Comparison of ENCODE assay signal across 24 cellular contexts in the genomic region with DNA sequence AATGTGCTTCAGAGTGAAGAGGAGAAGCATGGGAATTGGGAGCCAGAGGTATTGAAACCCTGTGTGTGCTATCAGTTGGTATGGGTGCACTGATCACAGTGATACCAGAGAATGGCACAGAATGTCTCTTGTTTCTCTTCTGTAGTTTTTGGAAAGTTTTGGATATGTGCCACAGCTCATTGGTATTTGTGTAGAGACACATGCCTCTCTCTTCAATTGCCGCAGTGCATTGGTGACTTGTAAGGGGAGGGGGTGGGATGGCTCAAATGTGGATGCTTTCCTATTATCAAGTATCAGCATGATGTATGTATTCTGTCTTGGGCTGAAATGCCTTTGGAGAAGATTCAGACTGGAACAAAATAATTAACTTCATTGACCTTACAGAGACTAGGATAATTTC.
A peak's percentile ranks its signal among the peaks of the same experiment; 100 is the strongest.
DNase-seq lines count a peak whose midpoint lies in the region; ATAC-seq, FAIRE-seq and TF ChIP-seq lines count a peak whose summit lies in the region.
"Had no signal": no experiment of that assay in that cellular context is flagged by ENCODE, and none has a peak within 500 bp of the region (broad histone marks: within the 10 kb centered on the region; RNA-seq: fewer than 3 reads in every experiment).

No MANE protein-coding gene starts in this region.

- no peak for TF ChIP-seq CTCF in SK-N-SH (IDR thresholded peaks at IDR 0.05)
- no peak for TF ChIP-seq CTCF in H1 (IDR thresholded peaks at IDR 0.05; ENCODE audit: control extremely low read depth in 1 of 3, insufficient read depth in 1 of 3, low read depth in 1 of 3, low read length in 3 of 3)
- no peak for TF ChIP-seq CTCF in HFFc6 (IDR thresholded peaks at IDR 0.05)

- H4K5ac ChIP-seq in H1 (ENCODE audit: insufficient read length, low read depth, low read length) = no peak overlapping the region

- no peak overlapping the region for H3K27ac Mint-ChIP-seq in HFFc6
- H3K27ac Mint-ChIP-seq: CD14-positive monocyte; CD4-positive, alpha-beta memory T cell; CD4-positive, CD25-positive, alpha-beta regulatory T cell; CD8-positive, alpha-beta memory T cell had no signal

- H4K20me1 ChIP-seq in SK-N-SH (ENCODE audit: insufficient read depth) = no peaks in the 10 kb centered on the region
- no peaks in the 10 kb centered on the region for H4K20me1 ChIP-seq in H1 (replicated peaks in 1 of 2; ENCODE audit: control insufficient read depth in 1 of 2, insufficient read depth in 2 of 2, low read length in 2 of 2)
- H4K20me1 ChIP-seq in Karpas-422 (ENCODE audit: insufficient read depth, low read depth, low read length) = no peaks in the 10 kb centered on the region
- H4K20me1 ChIP-seq: BLaER1 had no signal

- H2AK5ac ChIP-seq in H1 (ENCODE audit: low read depth, low read length) = no peak overlapping the region

- no peak overlapping the region for H2AFZ ChIP-seq in SK-N-SH (ENCODE audit: low read depth)
- H2AFZ ChIP-seq in H1 (ENCODE audit: low read length) = no peak overlapping the region
- no peak overlapping the region for H2AFZ ChIP-seq in Karpas-422 (ENCODE audit: low read length)

- 67% methylated on average over 1 of the region's 1 CpG for WGBS in SK-N-SH (ENCODE audit: low lambda C conversion rate)
- WGBS in H1 (ENCODE audit: extremely low coverage in 1 of 2, insufficient coverage in 1 of 2, insufficient read length in 1 of 2, insufficient replicate concordance in 2 of 2, low coverage in 1 of 2, low lambda C conversion rate in 2 of 2, missing lambda C conversion rate in 1 of 2), 2 experiments = 92% methylated on average over 1 of the region's 1 CpG; no CpG with 5 or more reads in 1 of the 2 experiments

- H3K14ac ChIP-seq in H1 (ENCODE audit: insufficient read length) = peak overlapping the region; percentile 48

- ATAC-seq in SK-N-SH treated with all-trans-retinoic acid at 6 μM for 48 hours = peak; percentile 26; the same call in 1 of the 3 replicates
- ATAC-seq: A549, GM12878 had no signal

- no peak for FAIRE-seq in H1 (lab: Jason Lieb, UNC)
- FAIRE-seq: A549, GM12878, GM12892, GM18507 had no signal

- POLR2A ChIA-PET in SK-N-SH (lab: Yijun Ruan, JAX) (no interaction called here), H1 (lab: Charles Lee; ENCODE audit: partially characterized antibody) (no interaction called here)

- H3K4me1 ChIP-seq in SK-N-SH (ENCODE audit: control insufficient read depth in 1 of 2, insufficient read depth in 2 of 2, low read depth in 1 of 2, low read length in 1 of 2) (peaks cover 8 to 28% of the 10 kb centered on the region in 2 experiments; a peak in 3 of 4 replicates), H1 (replicated peaks in 1 of 4; ENCODE audit: control insufficient read depth in 3 of 4, insufficient read depth in 4 of 4, low read length in 3 of 4) (no peaks in the 10 kb centered on the region), Karpas-422 (ENCODE audit: low read length) (no peaks in the 10 kb centered on the region)
- H3K4me1 ChIP-seq: A549, BE2C, BLaER1 had no signal

- no peak overlapping the region for H3K23ac ChIP-seq in H1 (ENCODE audit: insufficient read length)

- no peaks in the 10 kb centered on the region; the same call in 1 of the 2 replicates for H3K79me2 ChIP-seq in SK-N-SH (ENCODE audit: insufficient read depth)
- H3K79me2 ChIP-seq in H1 (ENCODE audit: control insufficient read depth in 1 of 2, insufficient read depth in 2 of 2, low read length in 2 of 2) = no peaks in the 10 kb centered on the region
- no peaks in the 10 kb centered on the region for H3K79me2 ChIP-seq in Karpas-422 (ENCODE audit: low read length)

- H3K4me3 Mint-ChIP-seq in HFFc6 = no peak overlapping the region
- H3K4me3 Mint-ChIP-seq: CD14-positive monocyte; CD4-positive, alpha-beta memory T cell; CD4-positive, CD25-positive, alpha-beta regulatory T cell; CD8-positive, alpha-beta memory T cell had no signal

- H3K9me2 ChIP-seq in SK-N-SH (no peaks in the 10 kb centered on the region), Karpas-422 (replicated peaks; ENCODE audit: insufficient read depth, low read length) (no peaks in the 10 kb centered on the region)

- no peak for TF ChIP-seq POLR2A in H1 (IDR thresholded peaks at IDR 0.05; ENCODE audit: control extremely low read depth in 1 of 2, low read depth in 2 of 2, low read length in 2 of 2)

- no peaks in the 10 kb centered on the region for H3K9me3 Mint-ChIP-seq in HFFc6
- H3K9me3 Mint-ChIP-seq: CD4-positive, alpha-beta memory T cell; CD8-positive, alpha-beta memory T cell had no signal

- no peak overlapping the region for H3K27ac ChIP-seq in SK-N-SH (ENCODE audit: low read depth in 2 of 2, low read length in 1 of 2)
- no peak overlapping the region for H3K27ac ChIP-seq in H1 (ENCODE audit: low read depth, low read length)
- no peak overlapping the region for H3K27ac ChIP-seq in Karpas-422 (ENCODE audit: low read length)
- H3K27ac ChIP-seq: 22Rv1, A549, BLaER1 had no signal

- DNase-seq in SK-N-SH (no peak), SK-MEL-5 (ENCODE audit: low read depth, low spot score) (peak; percentile 79), H1 (ENCODE audit: low read depth in 1 of 2, low spot score in 2 of 2) (no peak), HFFc6 (no peak), Karpas-422 (no peak)
- DNase-seq in activated CD8-positive, alpha-beta memory T cell treated with anti-CD3 and anti-CD28 coated beads, Interleukin-2, amount 50 U/mL, for 4 hours = no peak
- DNase-seq: ACHN; BE2C; C1 segment of cervical spinal cord; CD4-positive, alpha-beta memory T cell; CD4-positive, CD25-positive, alpha-beta regulatory T cell; CD8-positive, alpha-beta memory T cell; COR-L47; DMS 273 treated with DMSO at 0.1 percent for 48 hours; DMS79 treated with DMSO at 0.1 percent for 48 hours; GDM1 had no signal

- H3K23me2 ChIP-seq in H1 (ENCODE audit: low read depth, low read length) = no peaks in the 10 kb centered on the region

- H3K36me3 ChIP-seq in SK-N-SH (replicated peaks in 1 of 2; ENCODE audit: control insufficient read depth in 1 of 2, insufficient read depth in 2 of 2, low read length in 1 of 2) (no peaks in the 10 kb centered on the region), H1 (ENCODE audit: control insufficient read depth in 2 of 4, insufficient read depth in 4 of 4, low read length in 3 of 4) (no peaks in the 10 kb centered on the region), Karpas-422 (ENCODE audit: insufficient read depth, low read length) (no peaks in the 10 kb centered on the region)
- H3K36me3 ChIP-seq: BE2C, BLaER1 had no signal

- no peak overlapping the region for H2BK5ac ChIP-seq in H1 (ENCODE audit: low read depth, low read length)

- H2BK120ac ChIP-seq in H1 (replicated peaks; ENCODE audit: low read depth, low read length) = no peak overlapping the region

- no peak for TF ChIP-seq RAD21 in SK-N-SH (IDR thresholded peaks at IDR 0.05; ENCODE audit: low read length)
- TF ChIP-seq RAD21 in H1 (IDR thresholded peaks at IDR 0.05 in 1 of 2, conservative IDR thresholded peaks at IDR 0.05 in 1 of 2; ENCODE audit: low read depth in 2 of 2, low read length in 2 of 2) = no peak

- no peaks in the 10 kb centered on the region for H3K36me3 Mint-ChIP-seq in HFFc6 (ENCODE audit: low read depth)
- H3K36me3 Mint-ChIP-seq: CD14-positive monocyte; CD4-positive, alpha-beta memory T cell; CD4-positive, CD25-positive, alpha-beta regulatory T cell; CD8-positive, alpha-beta memory T cell had no signal

- H3K9ac ChIP-seq in SK-N-SH (no peak overlapping the region), H1 (replicated peaks in 1 of 4; ENCODE audit: extremely low read depth in 1 of 4, low read depth in 3 of 4, low read length in 3 of 4) (no peak overlapping the region), Karpas-422 (ENCODE audit: low read length) (no peak overlapping the region)
- H3K9ac ChIP-seq: BLaER1 had no signal

- in situ Hi-C loops in SK-MEL-5 (cut with HindIII; ENCODE audit: low pct_unique_long_range_greater_than_20kb, low sequenced_read_pairs) = no loop called here

- no peak overlapping the region for H3K4me3 ChIP-seq in SK-N-SH (ENCODE audit: low read depth in 2 of 2, low read length in 1 of 2)
- no peak overlapping the region for H3K4me3 ChIP-seq in H1 (ENCODE audit: extremely low read depth in 1 of 4, insufficient read depth in 2 of 4, low read depth in 3 of 4, low read length in 4 of 4)
- H3K4me3 ChIP-seq in Karpas-422 (ENCODE audit: low read length) = no peak overlapping the region
- H3K4me3 ChIP-seq: A549, BLaER1, GM12878 had no signal

- H4K8ac ChIP-seq in H1 (ENCODE audit: extremely low read depth, insufficient read depth, low read length) = no peak overlapping the region

- no peaks in the 10 kb centered on the region for H3K79me1 ChIP-seq in H1 (ENCODE audit: low read depth, low read length)

- TF ChIP-seq EP300 in SK-N-SH (IDR thresholded peaks at IDR 0.05; ENCODE audit: borderline replicate concordance in 1 of 2, low read depth in 1 of 2, low read length in 1 of 2) = no peak
- TF ChIP-seq EP300 in H1 (IDR thresholded peaks at IDR 0.05; ENCODE audit: borderline replicate concordance in 1 of 2, low read depth in 2 of 2, low read length in 2 of 2) = no peak

- H3K4me2 ChIP-seq in SK-N-SH = no peak overlapping the region
- no peak overlapping the region for H3K4me2 ChIP-seq in H1 (ENCODE audit: insufficient read depth in 1 of 2, low read depth in 2 of 2, low read length in 2 of 2)
- H3K4me2 ChIP-seq in Karpas-422 (ENCODE audit: low read depth, low read length, poor library complexity, severe bottlenecking) = no peak overlapping the region
- H3K4me2 ChIP-seq: A549, BLaER1 had no signal

- no peak overlapping the region for H3K56ac ChIP-seq in H1 (replicated peaks; ENCODE audit: insufficient read length, low read depth, low read length)

- H3F3A ChIP-seq in SK-N-SH (replicated peaks; ENCODE audit: insufficient read depth) = no peaks in the 10 kb centered on the region

- CTCF ChIA-PET in SK-N-SH (lab: Yijun Ruan, JAX) (no interaction called here), H1 (lab: Charles Lee; ENCODE audit: partially characterized antibody) (interaction anchor here (1.0 kb wide), 1 partner anchor 7 kb away, joined by 3 read pairs; no protein-coding TSS in a partner anchor)

- no peak overlapping the region for H2BK15ac ChIP-seq in H1 (ENCODE audit: low read length)

- H3K18ac ChIP-seq in H1 (ENCODE audit: extremely low read depth, low read length) = no peak overlapping the region

- peaks cover 1% of the 10 kb centered on the region; the same call in 1 of the 2 replicates for H3K27me3 Mint-ChIP-seq in HFFc6 (ENCODE audit: insufficient read depth)
- H3K27me3 Mint-ChIP-seq: CD4-positive, CD25-positive, alpha-beta regulatory T cell had no signal

- no peak overlapping the region for H4K91ac ChIP-seq in H1 (replicated peaks; ENCODE audit: insufficient read length, low read length)

- peaks cover 11% of the 10 kb centered on the region for H3K4me1 Mint-ChIP-seq in HFFc6 (ENCODE audit: low read depth)
- H3K4me1 Mint-ChIP-seq: CD14-positive monocyte; CD4-positive, alpha-beta memory T cell; CD4-positive, CD25-positive, alpha-beta regulatory T cell; CD8-positive, alpha-beta memory T cell had no signal

- no peak overlapping the region for H3K4ac ChIP-seq in H1 (replicated peaks; ENCODE audit: insufficient read length, low read depth, low read length)

- no peaks in the 10 kb centered on the region; the same call in 1 of the 2 replicates for H3K27me3 ChIP-seq in SK-N-SH (ENCODE audit: insufficient read depth)
- H3K27me3 ChIP-seq in H1 (replicated peaks in 1 of 4; ENCODE audit: control insufficient read depth in 3 of 4, extremely low read depth in 1 of 4, insufficient read depth in 3 of 4, low read length in 3 of 4) = no peaks in the 10 kb centered on the region
- no peaks in the 10 kb centered on the region for H3K27me3 ChIP-seq in Karpas-422 (ENCODE audit: low read length)
- H3K27me3 ChIP-seq: BE2C, BLaER1 had no signal

- no peak overlapping the region for H2BK12ac ChIP-seq in H1 (ENCODE audit: low read depth, low read length)

- no peaks in the 10 kb centered on the region for H3K9me3 ChIP-seq in SK-N-SH
- no peaks in the 10 kb centered on the region for H3K9me3 ChIP-seq in H1 (ENCODE audit: insufficient read depth in 2 of 2, low read depth in 1 of 2, low read length in 1 of 2)
- H3K9me3 ChIP-seq in Karpas-422 (ENCODE audit: low read length) = no peaks in the 10 kb centered on the region
- H3K9me3 ChIP-seq: A549, BE2C, BLaER1 had no signal

- no peak overlapping the region for H2BK20ac ChIP-seq in H1 (ENCODE audit: low read length)
